ENCODE assay signal across 19 cellular contexts in the genomic region with DNA sequence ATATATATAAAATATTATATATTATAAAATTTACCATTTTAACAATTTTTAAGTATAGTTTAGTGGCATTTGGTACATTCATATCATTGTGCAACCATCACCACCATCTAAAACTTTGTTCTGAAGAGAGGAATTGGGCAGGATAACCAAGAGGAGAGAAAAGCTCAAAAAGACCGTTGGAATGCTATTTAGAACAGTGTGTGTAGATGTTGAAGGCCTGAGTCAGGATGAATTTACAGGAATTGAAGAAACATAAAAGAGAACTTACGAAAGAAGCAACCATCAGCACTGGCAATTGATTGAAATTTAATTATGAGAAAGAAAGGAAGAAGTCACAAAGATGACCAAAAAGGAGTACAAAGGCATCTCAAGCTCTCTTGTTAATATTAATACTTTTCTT.
"Had no signal": no experiment of that assay in that cellular context is flagged by ENCODE, and none has a peak within 500 bp of the region (broad histone marks: within the 10 kb centered on the region; RNA-seq: fewer than 3 reads in every experiment).

No MANE protein-coding gene starts in this region.

- H3K9me3 ChIP-seq: left ventricle myocardium inferior, suprapubic skin had no signal

- DNase-seq: activated B cell treated with CpG ODN at 0.5 μM for 24 hours; activated CD4-positive, alpha-beta memory T cell treated with anti-CD3 and anti-CD28 coated beads for 36 hours; activated CD4-positive, alpha-beta T cell treated with anti-CD3 and anti-CD28 coated beads for 4 hours; activated CD8-positive, alpha-beta memory T cell treated with anti-CD3 and anti-CD28 coated beads, Interleukin-2, amount 10 ng/mL, durations not matched to agents 7 days and 5 days; brain microvascular endothelial cell; effector CD4-positive, alpha-beta T cell; foreskin melanocyte; glutamatergic neuron; left ventricle myocardium inferior; mammary epithelial cell; midbrain; right cardiac atrium; small intestine; stimulated activated CD4-positive, alpha-beta T cell treated with anti-CD3 and anti-CD28 coated beads, Interleukin-15, amount 100 ng/mL, for 24 hours; stimulated activated CD4-positive, alpha-beta T cell treated with anti-CD3 and anti-CD28 coated beads, Interleukin-2, amount 100 ng/mL, for 48 hours; stimulated activated naive CD8-positive, alpha-beta T cell treated with anti-CD3 and anti-CD28 coated beads, Interleukin-15, amount 100 ng/mL, for 72 hours; T-cell; trophoblast cell had no signal

- H3K4me3 ChIP-seq: left ventricle myocardium inferior, suprapubic skin had no signal

- H3K36me3 ChIP-seq: brain microvascular endothelial cell, left ventricle myocardium inferior, suprapubic skin had no signal

- H3K27ac ChIP-seq: brain microvascular endothelial cell, left ventricle myocardium inferior, suprapubic skin had no signal

- H3K27me3 ChIP-seq: brain microvascular endothelial cell, suprapubic skin had no signal

- FAIRE-seq: small intestine had no signal

- ATAC-seq: activated CD8-positive, alpha-beta memory T cell treated with anti-CD3 and anti-CD28 coated beads, Interleukin-2, amount 10 ng/mL, durations not matched to agents 7 days and 5 days; right cardiac atrium; stimulated activated naive CD8-positive, alpha-beta T cell treated with anti-CD3 and anti-CD28 coated beads, Interleukin-15, amount 100 ng/mL, for 72 hours; T-cell had no signal
